In genomic region chrX:140912606-140913005, GRCh38 we compare ENCODE assay signal across 20 cellular contexts.
DNase-seq lines count a peak whose midpoint lies in the region; ATAC-seq, FAIRE-seq and TF ChIP-seq lines count a peak whose summit lies in the region.
"Had no signal": no experiment of that assay in that cellular context is flagged by ENCODE, and none has a peak within 500 bp of the region (broad histone marks: within the 10 kb centered on the region; RNA-seq: fewer than 3 reads in every experiment).

No MANE protein-coding gene starts in this region.

- H4K20me1 ChIP-seq in PC-3 (ENCODE audit: low read length) (no peaks in the 10 kb centered on the region), endothelial cell of umbilical vein (replicated peaks; ENCODE audit: control insufficient read depth, extremely low read depth, insufficient read depth, low read length) (no peaks in the 10 kb centered on the region)
- H4K20me1 ChIP-seq: BLaER1 had no signal

- H3K79me2 ChIP-seq in PC-3 (ENCODE audit: low read length) (no peaks in the 10 kb centered on the region), endothelial cell of umbilical vein (ENCODE audit: control insufficient read depth, insufficient read depth, low read length) (no peaks in the 10 kb centered on the region)

- H3K9ac ChIP-seq in PC-3 (ENCODE audit: low read length) (no peak overlapping the region), endothelial cell of umbilical vein (replicated peaks; ENCODE audit: extremely low read depth, insufficient read depth, low read length) (no peak overlapping the region)
- H3K9ac ChIP-seq: BLaER1 had no signal

- dilution Hi-C loops in endothelial cell of umbilical vein (cut with MboI; ENCODE audit: extremely low pct_ligation_motif_present, low sequenced_read_pairs): no loop called here

- POLR2A ChIA-PET in PC-3 (lab: Charles Lee; ENCODE audit: unreplicated experiment) (no interaction called here), endothelial cell of umbilical vein (lab: Charles Lee) (no interaction called here)

- peak; percentile 37 for DNase-seq in LNCaP clone FGC (ENCODE audit: low read depth)
- peak; percentile 44 for DNase-seq in PC-3
- DNase-seq in endothelial cell of umbilical vein (ENCODE audit: low read depth, low spot score): no peak
- DNase-seq in renal cortical epithelial cell (ENCODE audit: low read depth): peak; percentile 2
- no peak for DNase-seq in retina
- DNase-seq: Caco-2; CD4-positive, CD25-positive, alpha-beta regulatory T cell; CD8-positive, alpha-beta T cell; DMS153; DND-41; HFFc6 had no signal

- ATAC-seq in PC-3 (no peak), HG03342 (IDR thresholded peaks at IDR 0.05; ENCODE audit: unreplicated experiment) (no peak), GM19455 (IDR thresholded peaks at IDR 0.05; ENCODE audit: unreplicated experiment) (no peak)
- ATAC-seq: CD8-positive, alpha-beta T cell; GM12878; GM23338 had no signal

- H3K27me3 ChIP-seq in PC-3 (ENCODE audit: low read length) (no peaks in the 10 kb centered on the region), endothelial cell of umbilical vein (ENCODE audit: control insufficient read depth in 2 of 2, insufficient read depth in 2 of 2, low read length in 2 of 2) (no peaks in the 10 kb centered on the region)

- H3K9me1 ChIP-seq in endothelial cell of umbilical vein (replicated peaks; ENCODE audit: control insufficient read depth, extremely low read depth, insufficient read depth, low read length): no peaks in the 10 kb centered on the region

- TF ChIP-seq CTCF in LNCaP clone FGC (IDR thresholded peaks at IDR 0.05; ENCODE audit: control insufficient read depth, extremely low read depth, insufficient read depth): no peak
- TF ChIP-seq CTCF in PC-3 (conservative IDR thresholded peaks at IDR 0.05; ENCODE audit: low read depth, low read length): no peak
- no peak for TF ChIP-seq CTCF in endothelial cell of umbilical vein (IDR thresholded peaks at IDR 0.05; ENCODE audit: extremely low read depth in 1 of 2, insufficient read depth in 1 of 2, low read depth in 1 of 2, low read length in 2 of 2)

- H2AFZ ChIP-seq in PC-3 (ENCODE audit: low read length) (no peak overlapping the region), endothelial cell of umbilical vein (ENCODE audit: low read depth, low read length) (no peak overlapping the region)
- H2AFZ ChIP-seq: GM23338 had no signal

- H3K36me3 ChIP-seq in PC-3 (ENCODE audit: low read depth, low read length) (no peaks in the 10 kb centered on the region), endothelial cell of umbilical vein (ENCODE audit: control insufficient read depth in 2 of 2, extremely low read depth in 1 of 2, insufficient read depth in 2 of 2, low read length in 2 of 2) (no peaks in the 10 kb centered on the region)
- H3K36me3 ChIP-seq: BLaER1, HAP-1 had no signal

- BruUV-seq in PC-3 (replicated peaks; lab: Mats Ljungman, UMichigan): no TSS peak
- BruUV-seq in endothelial cell of umbilical vein (replicated peaks; lab: Mats Ljungman, UMichigan): no TSS peak

- FAIRE-seq in endothelial cell of umbilical vein (lab: Jason Lieb, UNC): peak; percentile 59
- FAIRE-seq: G401.6, GM12878, GM19239 had no signal

- CTCF ChIA-PET in PC-3 (lab: Charles Lee): no interaction called here
- CTCF ChIA-PET in endothelial cell of umbilical vein (lab: Charles Lee): no interaction called here

- no peak overlapping the region; the same call in 1 of the 2 replicates for H3K27ac ChIP-seq in PC-3 (ENCODE audit: low read length)
- H3K27ac ChIP-seq in endothelial cell of umbilical vein (ENCODE audit: insufficient read depth, low read depth, low read length): no peak overlapping the region
- H3K27ac ChIP-seq: BLaER1, C4-2B had no signal

- no peak overlapping the region for H3K4me2 ChIP-seq in PC-3 (ENCODE audit: low read length)
- H3K4me2 ChIP-seq in endothelial cell of umbilical vein (ENCODE audit: insufficient read depth, low read length): no peak overlapping the region
- H3K4me2 ChIP-seq: BLaER1, GM23338 had no signal

- H3F3A ChIP-seq in PC-3 (ENCODE audit: low read length, unreplicated experiment): no peaks in the 10 kb centered on the region

- intact Hi-C loops in PC-3 (cut with micrococcal nuclease) (loop anchor here (1.0 to 10.0 kb wide), 5 partner anchors 96 to 1012 kb away; partner anchors contain the start of gene LDOC1), endothelial cell of umbilical vein (cut with micrococcal nuclease) (no loop called here)

- H3K9me3 ChIP-seq in PC-3 (ENCODE audit: low read length): no peaks in the 10 kb centered on the region
- no peaks in the 10 kb centered on the region for H3K9me3 ChIP-seq in endothelial cell of umbilical vein (replicated peaks; ENCODE audit: control insufficient read depth, insufficient read depth, low read length)
- H3K9me3 ChIP-seq: BLaER1, Caco-2, HAP-1 had no signal

- no peak overlapping the region for H3K4me3 ChIP-seq in LNCaP clone FGC (ENCODE audit: low read depth, low read length)
- no peak overlapping the region for H3K4me3 ChIP-seq in PC-3 (ENCODE audit: low read length)
- H3K4me3 ChIP-seq in endothelial cell of umbilical vein (replicated peaks in 1 of 3; ENCODE audit: insufficient read depth in 1 of 3, low read depth in 1 of 3, low read length in 3 of 3): no peak overlapping the region
- H3K4me3 ChIP-seq: BLaER1, GM12878, GM23338, HAP-1 had no signal

- H3K9me2 ChIP-seq in PC-3 (replicated peaks; ENCODE audit: low read length): no peaks in the 10 kb centered on the region

- H3K4me1 ChIP-seq in PC-3 (ENCODE audit: insufficient read depth, low read length): peaks cover 8% of the 10 kb centered on the region; the same call in 1 of the 2 replicates
- H3K4me1 ChIP-seq in endothelial cell of umbilical vein (ENCODE audit: control insufficient read depth, extremely low read depth, insufficient read depth, low read length): peaks cover 3% of the 10 kb centered on the region
- H3K4me1 ChIP-seq: BLaER1, Caco-2 had no signal

- TF ChIP-seq POLR2A in endothelial cell of umbilical vein (IDR thresholded peaks at IDR 0.05; ENCODE audit: low read depth, low read length): no peak

TF ChIP-seq in endothelial cell of umbilical vein, 7 proteins besides CTCF, POLR2A, EP300 and RAD21:
- TF ChIP-seq FOS (IDR thresholded peaks at IDR 0.05; ENCODE audit: borderline replicate concordance, insufficient read depth, low read length): no peak
- TF ChIP-seq JUN (IDR thresholded peaks at IDR 0.05; ENCODE audit: borderline replicate concordance, insufficient read depth, insufficient read length, low read depth): no peak
- peak; percentile 35 for TF ChIP-seq GATA2 (IDR thresholded peaks at IDR 0.05; ENCODE audit: insufficient read depth, insufficient read length, low read depth, low read length)
- TF ChIP-seq MAX (IDR thresholded peaks at IDR 0.05; ENCODE audit: insufficient read depth, insufficient read length): no peak

Comparison
In these comparisons a context has a peak if more than half of its experiments do, and no peak if none do; other contexts are left out.
1. DNase-seq: peak in LNCaP clone FGC (single experiment), PC-3 (single experiment) and renal cortical epithelial cell (single experiment); none in endothelial cell of umbilical vein (single experiment) and retina (single experiment).